13 cellular contexts compared by ENCODE assay signal in genomic region chr2:66839551-66840320, GRCh38.
DNase-seq lines count a peak whose midpoint lies in the region; ATAC-seq lines count a peak whose summit lies in the region.
"Had no signal": no experiment of that assay in that cellular context is flagged by ENCODE, and none has a peak within 500 bp of the region (broad histone marks: within the 10 kb centered on the region; RNA-seq: fewer than 3 reads in every experiment).

No MANE protein-coding gene starts in this region.

- ATAC-seq in GM18861 (IDR thresholded peaks at IDR 0.05; ENCODE audit: unreplicated experiment) (no peak), HG03175 (IDR thresholded peaks at IDR 0.05; ENCODE audit: unreplicated experiment) (no peak)
- ATAC-seq: Right ventricle myocardium inferior had no signal

- DNase-seq in EH (ENCODE audit: low read depth), result peak; percentile 100
- DNase-seq in T1000 (lab: John Stamatoyannopoulos, UW), result peak; percentile 12
- peak; percentile 80 for DNase-seq in fibroblast of the conjunctiva (ENCODE audit: low read depth)
- DNase-seq in renal cortical epithelial cell (ENCODE audit: low read depth), result peak; percentile 49
- DNase-seq in activated gamma-delta T cell treated with Interleukin-2 at 50 U/mL for 16 hours, result no peak
- no peak for DNase-seq in DMS153 treated with DMSO at 0.1 percent for 48 hours (lab: John Stamatoyannopoulos, UW; ENCODE audit: unreplicated experiment)
- DNase-seq: activated CD4-positive, alpha-beta T cell treated with anti-CD3 and anti-CD28 coated beads, Interleukin-2, amount 50 U/mL, for 4 hours; COR-L47; GOT3; NCI-H187 treated with DMSO at 0.1 percent for 48 hours had no signal

Comparison
In these comparisons a context has a peak if more than half of its experiments do, and no peak if none do; other contexts are left out.
1. DNase-seq: peak in EH (single experiment), T1000 (single experiment), fibroblast of the conjunctiva (single experiment) and renal cortical epithelial cell (single experiment); none in activated gamma-delta T cell treated with Interleukin-2 at 50 U/mL for 16 hours (single experiment) and DMS153 treated with DMSO at 0.1 percent for 48 hours (single experiment).